15 cellular contexts compared by ENCODE assay signal in the genomic region with DNA sequence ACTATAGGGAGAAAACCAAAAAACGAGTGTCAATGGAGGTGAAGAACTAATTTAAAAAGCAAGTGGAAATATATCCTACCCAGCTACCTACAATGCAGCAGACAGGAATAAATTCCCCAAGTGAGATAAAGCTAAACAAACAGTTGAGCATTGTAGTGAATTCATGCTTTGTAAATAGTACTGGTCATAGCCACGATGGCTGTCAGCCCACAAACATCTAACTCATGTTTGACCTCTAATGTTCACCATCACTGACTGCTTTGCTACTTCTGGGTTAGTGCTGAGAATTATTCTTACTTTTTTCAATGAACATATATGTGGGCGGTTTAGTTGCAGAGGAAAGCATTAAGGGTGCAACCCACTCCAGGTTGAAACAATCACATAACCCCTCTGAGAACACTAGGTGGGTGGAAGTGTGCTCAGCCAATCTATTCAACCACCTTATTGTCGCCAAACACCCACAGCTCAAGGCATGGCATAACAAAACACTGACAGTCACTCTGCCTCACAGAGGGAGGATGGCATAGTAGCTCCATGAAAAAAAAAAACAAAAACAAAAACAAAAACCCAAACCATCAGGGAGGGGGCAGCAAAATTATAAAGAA.
A peak's percentile ranks its signal among the peaks of the same experiment; 100 is the strongest.
DNase-seq lines count a peak whose midpoint lies in the region; ATAC-seq, FAIRE-seq and TF ChIP-seq lines count a peak whose summit lies in the region.
"Had no signal": no experiment of that assay in that cellular context is flagged by ENCODE, and none has a peak within 500 bp of the region (broad histone marks: within the 10 kb centered on the region; RNA-seq: fewer than 3 reads in every experiment).

No MANE protein-coding gene starts in this region.

- TF ChIP-seq CTCF in NB4 (IDR thresholded peaks at IDR 0.05; ENCODE audit: low read depth, low read length), result no peak
- TF ChIP-seq CTCF in fibroblast of mammary gland (conservative IDR thresholded peaks at IDR 0.05; ENCODE audit: control insufficient read depth, insufficient read depth, low read depth, low read length), result no peak

- peak; percentile 40 for FAIRE-seq in GM12892 (lab: Jason Lieb, UNC)

- intact Hi-C loops in Right ventricle myocardium inferior (cut with DNase I), result no loop called here

- ATAC-seq in Right ventricle myocardium inferior, result no peak
- no peak for ATAC-seq in GM21423 (IDR thresholded peaks at IDR 0.05; ENCODE audit: unreplicated experiment)
- ATAC-seq in HG02970 (IDR thresholded peaks at IDR 0.05; ENCODE audit: low FRiP score, unreplicated experiment), result no peak
- ATAC-seq: body of pancreas, natural killer cell had no signal

- DNase-seq in GM12892 (ENCODE audit: insufficient read length) (no peak), NB4 (ENCODE audit: low read depth) (peak; percentile 16), fibroblast of mammary gland (ENCODE audit: low read depth) (peak; percentile 41), pons (ENCODE audit: low spot score) (peak; percentile 35), Right ventricle myocardium inferior (ENCODE audit: missing footprints) (no peak)
- DNase-seq: activated CD4-positive, CD25-positive, alpha-beta regulatory T cell treated with anti-CD3 and anti-CD28 coated beads, Interleukin-2, amount 50 U/mL, for 72 hours; activated T-cell treated with anti-CD3 and anti-CD28 coated beads, Interleukin-2, amount 50 U/mL, for 48 hours; glutamatergic neuron; natural killer cell; NCI-H1694; NCI-H526 had no signal

- TF ChIP-seq POLR2A in GM12892 (IDR thresholded peaks at IDR 0.05; ENCODE audit: low read depth, low read length) (no peak), NB4 (IDR thresholded peaks at IDR 0.05; ENCODE audit: extremely low read depth, insufficient read length) (no peak)

- no peak overlapping the region for H3K4me3 ChIP-seq in NB4 (ENCODE audit: low read depth, low read length)
- no peak overlapping the region for H3K4me3 ChIP-seq in fibroblast of mammary gland (ENCODE audit: control insufficient read depth, low read depth, low read length)
- H3K4me3 ChIP-seq: body of pancreas, skin epidermis had no signal

Comparison
In these comparisons a context has a peak if more than half of its experiments do, and no peak if none do; other contexts are left out.
1. DNase-seq: peak in NB4 (single experiment), fibroblast of mammary gland (single experiment) and pons (single experiment); none in GM12892 (single experiment) and Right ventricle myocardium inferior (single experiment).